ENCODE assay signal across 8 cellular contexts in the genomic region with DNA sequence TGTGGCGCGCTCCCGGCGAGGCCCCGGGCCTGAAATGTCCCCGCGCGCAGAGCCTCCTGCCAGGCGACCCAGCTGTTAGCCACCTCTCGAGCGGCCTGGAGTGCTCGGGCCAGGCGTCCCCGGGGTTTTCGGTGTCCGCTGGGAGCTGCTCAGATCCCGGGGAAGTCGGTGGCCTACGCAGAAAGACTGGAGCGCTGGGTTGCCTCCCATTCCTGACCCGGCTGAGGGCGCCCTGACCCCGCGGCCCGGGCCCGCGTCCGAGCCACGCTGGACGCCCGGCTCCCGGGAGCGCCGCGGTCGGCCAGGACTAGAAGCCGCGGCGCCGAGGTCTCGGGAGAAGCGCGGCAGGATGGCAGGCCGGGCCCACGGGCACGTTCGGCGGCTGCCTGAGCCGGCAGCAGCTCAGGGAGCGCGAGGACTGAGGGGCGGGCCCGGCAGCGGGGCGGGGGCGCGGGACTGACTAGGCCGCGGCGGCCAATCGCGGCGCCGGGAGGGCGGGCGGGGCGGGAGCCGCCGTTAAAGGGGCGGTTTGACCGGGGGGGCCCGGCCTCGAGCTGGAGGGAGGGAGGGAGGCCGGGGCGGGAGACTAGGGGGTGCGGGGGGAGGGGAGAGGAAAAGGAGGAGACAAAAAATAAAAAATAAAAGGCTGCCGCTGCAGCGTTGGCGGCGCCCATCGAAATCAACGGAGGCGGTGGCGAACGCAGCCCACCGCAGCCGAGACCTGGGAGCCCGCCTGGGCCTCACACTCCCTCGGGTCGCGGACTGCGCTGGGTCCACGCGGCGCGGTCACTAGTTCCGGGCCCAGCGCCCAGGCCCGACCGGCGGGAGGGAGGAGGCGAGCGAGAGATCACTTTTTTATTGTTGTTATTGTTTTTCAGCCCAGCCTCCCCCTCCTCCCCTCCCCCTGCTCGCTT. TPM values are rescaled to one million over a fixed set of nuclear protein-coding genes. Genes with fewer than 3 reads are reported as not detected.
DNase-seq lines count a peak whose midpoint lies in the region; ATAC-seq and TF ChIP-seq lines count a peak whose summit lies in the region.

No MANE protein-coding gene starts in this region.

- DNase-seq in BE2C (peak; percentile 86), MV-4-11 (lab: John Stamatoyannopoulos, UW) (peak; percentile 31), UCSD-AML1 (lab: John Stamatoyannopoulos, UW; ENCODE audit: unreplicated experiment) (peak; percentile 73)
- DNase-seq in central memory CD4-positive, alpha-beta T cell, result peak; percentile 44
- DNase-seq in stimulated activated CD8-positive, alpha-beta memory T cell treated with anti-CD3 and anti-CD28 coated beads, Interleukin-12 subunit alpha, Interleukin-12 subunit beta, amount 100 ng/mL, for 4 hours (ENCODE audit: low read depth), result peak; percentile 42

- H3K27ac ChIP-seq in layer of hippocampus (ENCODE audit: low read depth, low read length), result peak overlapping the region; percentile 88

- TF ChIP-seq CTCF in BE2C (IDR thresholded peaks at IDR 0.05; ENCODE audit: low read depth, low read length), result no peak

- peak overlapping the region; percentile 56 for H3K4me3 ChIP-seq in BE2C (ENCODE audit: low read depth, low read length)

- ATAC-seq in GM19438 (IDR thresholded peaks at IDR 0.05; ENCODE audit: low read depth, unreplicated experiment) (peak; percentile 59), GM19023 (IDR thresholded peaks at IDR 0.05; ENCODE audit: unreplicated experiment) (no peak)

- H3K9me3 ChIP-seq in BE2C, result no peaks in the 10 kb centered on the region; the same call in 1 of the 2 replicates

- H3K27me3 ChIP-seq in BE2C, result peaks cover 93% of the 10 kb centered on the region
- peaks cover 28% of the 10 kb centered on the region for H3K27me3 ChIP-seq in layer of hippocampus (ENCODE audit: control insufficient read depth, insufficient read depth, low read length)

- no peaks in the 10 kb centered on the region for H3K36me3 ChIP-seq in BE2C

- H3K4me1 ChIP-seq in BE2C, result no peaks in the 10 kb centered on the region

RNA-seq across cellular contexts. Expression of a gene that starts 1.1 kb away (rescaled TPM):
- polyA plus RNA-seq in BE2C (2012; ENCODE audit: insufficient read depth, insufficient read length, low read depth), result not detected

RNA-seq across cellular contexts. Expression of a gene that starts 8.9 kb away (rescaled TPM):
- polyA plus RNA-seq in BE2C (2012; ENCODE audit: insufficient read depth, insufficient read length, low read depth), result not detected

Comparison
In these comparisons a context has a peak if more than half of its experiments do, and no peak if none do; other contexts are left out.
1. DNase-seq: peak in every context shown above with its lines; median percentile 86 in BE2C; 73 in UCSD-AML1; 44 in central memory CD4-positive, alpha-beta T cell; 42 in stimulated activated CD8-positive, alpha-beta memory T cell treated with anti-CD3 and anti-CD28 coated beads, Interleukin-12 subunit alpha, Interleukin-12 subunit beta, amount 100 ng/mL, for 4 hours; 31 in MV-4-11.